In genomic region chr10:53744176-53744575, GRCh38 we compare ENCODE assay signal across 8 cellular contexts.
"Had no signal": no experiment of that assay in that cellular context is flagged by ENCODE, and none has a peak within 500 bp of the region (broad histone marks: within the 10 kb centered on the region; RNA-seq: fewer than 3 reads in every experiment).

No MANE protein-coding gene starts in this region.

- H3K36me3 ChIP-seq: HAP-1 had no signal

- H3K4me1 ChIP-seq: HAP-1 had no signal

- H3K4me3 ChIP-seq: GM23248, HAP-1 had no signal

- H3K9ac ChIP-seq: GM23248 had no signal

- DNase-seq: GM23248, GOT3, HCEC 1CT, HFFc6 had no signal

- H3K9me3 ChIP-seq: HAP-1 had no signal

- FAIRE-seq: H54 had no signal

- H2AFZ ChIP-seq: GM23248 had no signal

- H3K4me3 Mint-ChIP-seq: H9, HFFc6 had no signal

- ATAC-seq: HCT116 had no signal

- H3K27ac Mint-ChIP-seq: HFFc6 had no signal

- H3K27ac ChIP-seq: GM23248 had no signal
